37 cellular contexts compared by ENCODE assay signal in genomic region chr5:118009761-118010297, GRCh38.
"Had no signal": no experiment of that assay in that cellular context is flagged by ENCODE, and none has a peak within 500 bp of the region (broad histone marks: within the 10 kb centered on the region; RNA-seq: fewer than 3 reads in every experiment).

No MANE protein-coding gene starts in this region.

- DNase-seq: activated CD4-positive, alpha-beta memory T cell treated with anti-CD3 and anti-CD28 coated beads, Interleukin-2, amount 10 ng/mL, durations not matched to agents 7 days and 5 days; activated CD4-positive, alpha-beta T cell treated with anti-CD3 and anti-CD28 coated beads for 1 hour; activated CD4-positive, alpha-beta T cell treated with anti-CD3 and anti-CD28 coated beads for 36 hours; activated CD4-positive, alpha-beta T cell treated with anti-CD3 and anti-CD28 coated beads for 48 hours; activated CD4-positive, alpha-beta T cell treated with anti-CD3 and anti-CD28 coated beads, Interleukin-2, amount 10 ng/mL, durations not matched to agents 7 days and 5 days; activated CD4-positive, alpha-beta T cell treated with anti-CD3 and anti-CD28 coated beads, Interleukin-2, amount 50 U/mL, for 48 hours; activated CD4-positive, CD25-positive, alpha-beta regulatory T cell; activated CD8-positive, alpha-beta memory T cell treated with anti-CD3 and anti-CD28 coated beads for 24 hours; activated CD8-positive, alpha-beta memory T cell treated with anti-CD3 and anti-CD28 coated beads, Interleukin-2, amount 10 ng/mL, durations not matched to agents 7 days and 5 days; activated CD8-positive, alpha-beta memory T cell treated with anti-CD3 and anti-CD28 coated beads, Interleukin-2, amount 50 U/mL, for 48 hours; activated CD8-positive, alpha-beta T cell treated with anti-CD3 and anti-CD28 coated beads, Interleukin-2, amount 10 ng/mL, durations not matched to agents 7 days and 5 days; activated effector memory CD4-positive, alpha-beta T cell treated with Interleukin-2 at 50 U/mL for 16 hours; activated gamma-delta T cell; activated naive CD4-positive, alpha-beta T cell treated with anti-CD3 and anti-CD28 coated beads, Interleukin-2, amount 10 ng/mL, durations not matched to agents 7 days and 5 days; activated naive CD4-positive, alpha-beta T cell treated with Interleukin-2 at 50 U/mL for 16 hours; activated naive CD8-positive, alpha-beta T cell treated with anti-CD3 and anti-CD28 coated beads, Interleukin-2, amount 10 ng/mL, durations not matched to agents 7 days and 5 days; activated naive CD8-positive, alpha-beta T cell treated with anti-CD3 and anti-CD28 coated beads, Interleukin-2, amount 50 U/mL, for 24 hours; activated T-cell treated with anti-CD3 and anti-CD28 coated beads, Interleukin-2, amount 50 U/mL, for 24 hours; activated T-cell treated with anti-CD3 and anti-CD28 coated beads, Interleukin-2, amount 50 U/mL, for 48 hours; amygdala; anterior cingulate cortex; caudate nucleus; cerebellar nuclear complex; T-helper 2 cell; T-helper 9 cell; WERI-Rb-1 had no signal

- H3K27me3 ChIP-seq: ascending aorta, cardiac muscle cell had no signal

- H3K9me3 Mint-ChIP-seq: activated CD4-positive, alpha-beta memory T cell treated with anti-CD3 and anti-CD28 coated beads, Interleukin-2, amount 10 ng/mL, durations not matched to agents 7 days and 5 days; activated CD4-positive, alpha-beta T cell treated with anti-CD3 and anti-CD28 coated beads, Interleukin-2, amount 10 ng/mL, durations not matched to agents 7 days and 5 days; activated naive CD4-positive, alpha-beta T cell treated with anti-CD3 and anti-CD28 coated beads, Interleukin-2, amount 50 U/mL, for 24 hours; activated naive CD8-positive, alpha-beta T cell treated with anti-CD3 and anti-CD28 coated beads, Interleukin-2, amount 10 ng/mL, durations not matched to agents 7 days and 5 days; activated naive CD8-positive, alpha-beta T cell treated with anti-CD3 and anti-CD28 coated beads, Interleukin-2, amount 50 U/mL, for 24 hours; activated T-cell treated with anti-CD3 and anti-CD28 coated beads, Interleukin-2, amount 50 U/mL, for 24 hours; activated T-helper 2 cell treated with anti-CD3 and anti-CD28 coated beads, Interferon-gamma antibody, Interleukin-2, Interleukin-4, amounts not matched to agents 10 μg/mL and 5 μg/mL and 100 μg/mL, durations not matched to agents 14 hours and 24 hours and 36 hours; brain; T-helper 1 cell treated with Interleukin-12 subunit alpha and Interleukin-12 subunit beta and Interleukin-4 antibody, amounts not matched to agents 30 μg/mL and 1 μg/mL, for 36 hours; T-helper 2 cell treated with Interferon-gamma antibody and Interleukin-4, amounts not matched to agents 5 μg/mL and 100 μg/mL, for 36 hours; WTC11 had no signal

- H3K27ac ChIP-seq: ascending aorta, cardiac muscle cell, WERI-Rb-1 had no signal

- H3K4me1 ChIP-seq: ascending aorta had no signal

- H3K27ac Mint-ChIP-seq: activated CD4-positive, alpha-beta memory T cell treated with anti-CD3 and anti-CD28 coated beads, Interleukin-2, amount 10 ng/mL, durations not matched to agents 7 days and 5 days; activated CD4-positive, alpha-beta T cell treated with anti-CD3 and anti-CD28 coated beads for 36 hours; activated CD4-positive, alpha-beta T cell treated with anti-CD3 and anti-CD28 coated beads, Interleukin-2, amount 10 ng/mL, durations not matched to agents 7 days and 5 days; activated CD8-positive, alpha-beta memory T cell treated with anti-CD3 and anti-CD28 coated beads, Interleukin-2, amount 10 ng/mL, durations not matched to agents 7 days and 5 days; activated CD8-positive, alpha-beta T cell treated with anti-CD3 and anti-CD28 coated beads, Interleukin-2, amount 10 ng/mL, durations not matched to agents 7 days and 5 days; activated naive CD4-positive, alpha-beta T cell treated with anti-CD3 and anti-CD28 coated beads, Interleukin-2, amount 10 ng/mL, durations not matched to agents 7 days and 5 days; activated naive CD4-positive, alpha-beta T cell treated with anti-CD3 and anti-CD28 coated beads, Interleukin-2, amount 50 U/mL, for 24 hours; activated naive CD8-positive, alpha-beta T cell; activated naive CD8-positive, alpha-beta T cell treated with anti-CD3 and anti-CD28 coated beads, Interleukin-2, amount 10 ng/mL, durations not matched to agents 7 days and 5 days; activated naive CD8-positive, alpha-beta T cell treated with anti-CD3 and anti-CD28 coated beads, Interleukin-2, amount 50 U/mL, for 24 hours; activated T-cell treated with anti-CD3 and anti-CD28 coated beads, Interleukin-2, amount 50 U/mL, for 24 hours; activated T-helper 2 cell treated with anti-CD3 and anti-CD28 coated beads, Interferon-gamma antibody, Interleukin-2, Interleukin-4, amounts not matched to agents 10 μg/mL and 5 μg/mL and 100 μg/mL, durations not matched to agents 14 hours and 24 hours and 36 hours; brain; T-helper 1 cell treated with Interleukin-12 subunit alpha and Interleukin-12 subunit beta and Interleukin-4 antibody, amounts not matched to agents 30 μg/mL and 1 μg/mL, for 36 hours; T-helper 2 cell treated with Interferon-gamma antibody and Interleukin-4, amounts not matched to agents 5 μg/mL and 100 μg/mL, for 36 hours; WTC11 had no signal

- ATAC-seq: activated CD4-positive, alpha-beta T cell treated with anti-CD3 and anti-CD28 coated beads for 36 hours; activated CD4-positive, CD25-positive, alpha-beta regulatory T cell treated with anti-CD3 and anti-CD28 coated beads, Interleukin-2, amount 50 U/mL, for 24 hours; activated CD8-positive, alpha-beta memory T cell treated with anti-CD3 and anti-CD28 coated beads, Interleukin-2, amount 10 ng/mL, durations not matched to agents 7 days and 5 days; activated CD8-positive, alpha-beta T cell treated with anti-CD3 and anti-CD28 coated beads, Interleukin-2, amount 10 ng/mL, durations not matched to agents 7 days and 5 days; activated naive CD8-positive, alpha-beta T cell treated with anti-CD3 and anti-CD28 coated beads, Interleukin-2, amount 50 U/mL, for 24 hours; WTC11 had no signal

- H3K36me3 ChIP-seq: ascending aorta, cardiac muscle cell, WERI-Rb-1 had no signal

- H3K4me3 ChIP-seq: ascending aorta, cardiac muscle cell had no signal

- H3K36me3 Mint-ChIP-seq: activated CD8-positive, alpha-beta memory T cell treated with anti-CD3 and anti-CD28 coated beads, Interleukin-2, amount 10 ng/mL, durations not matched to agents 7 days and 5 days; activated naive CD4-positive, alpha-beta T cell treated with anti-CD3 and anti-CD28 coated beads, Interleukin-2, amount 10 ng/mL, durations not matched to agents 7 days and 5 days; activated naive CD4-positive, alpha-beta T cell treated with anti-CD3 and anti-CD28 coated beads, Interleukin-2, amount 50 U/mL, for 24 hours; activated naive CD8-positive, alpha-beta T cell; activated naive CD8-positive, alpha-beta T cell treated with anti-CD3 and anti-CD28 coated beads, Interleukin-2, amount 10 ng/mL, durations not matched to agents 7 days and 5 days; brain; WTC11 had no signal

- H3K4me3 Mint-ChIP-seq: activated CD4-positive, alpha-beta memory T cell treated with anti-CD3 and anti-CD28 coated beads, Interleukin-2, amount 10 ng/mL, durations not matched to agents 7 days and 5 days; activated CD4-positive, alpha-beta T cell treated with anti-CD3 and anti-CD28 coated beads for 36 hours; activated CD4-positive, alpha-beta T cell treated with anti-CD3 and anti-CD28 coated beads, Interleukin-2, amount 10 ng/mL, durations not matched to agents 7 days and 5 days; activated CD8-positive, alpha-beta memory T cell treated with anti-CD3 and anti-CD28 coated beads, Interleukin-2, amount 10 ng/mL, durations not matched to agents 7 days and 5 days; activated CD8-positive, alpha-beta T cell treated with anti-CD3 and anti-CD28 coated beads, Interleukin-2, amount 10 ng/mL, durations not matched to agents 7 days and 5 days; activated naive CD4-positive, alpha-beta T cell treated with anti-CD3 and anti-CD28 coated beads, Interleukin-2, amount 10 ng/mL, durations not matched to agents 7 days and 5 days; activated naive CD4-positive, alpha-beta T cell treated with anti-CD3 and anti-CD28 coated beads, Interleukin-2, amount 50 U/mL, for 24 hours; activated naive CD8-positive, alpha-beta T cell; activated naive CD8-positive, alpha-beta T cell treated with anti-CD3 and anti-CD28 coated beads, Interleukin-2, amount 10 ng/mL, durations not matched to agents 7 days and 5 days; activated naive CD8-positive, alpha-beta T cell treated with anti-CD3 and anti-CD28 coated beads, Interleukin-2, amount 50 U/mL, for 24 hours; activated T-cell treated with anti-CD3 and anti-CD28 coated beads, Interleukin-2, amount 50 U/mL, for 24 hours; brain; central memory CD8-positive, alpha-beta T cell; T-helper 1 cell treated with Interleukin-12 subunit alpha and Interleukin-12 subunit beta and Interleukin-4 antibody, amounts not matched to agents 30 μg/mL and 1 μg/mL, for 36 hours; T-helper 2 cell treated with Interferon-gamma antibody and Interleukin-4, amounts not matched to agents 5 μg/mL and 100 μg/mL, for 36 hours; WTC11 had no signal

- H3K27me3 Mint-ChIP-seq: activated CD4-positive, alpha-beta memory T cell treated with anti-CD3 and anti-CD28 coated beads, Interleukin-2, amount 10 ng/mL, durations not matched to agents 7 days and 5 days; activated CD4-positive, alpha-beta T cell treated with anti-CD3 and anti-CD28 coated beads for 36 hours; activated CD4-positive, alpha-beta T cell treated with anti-CD3 and anti-CD28 coated beads, Interleukin-2, amount 10 ng/mL, durations not matched to agents 7 days and 5 days; activated CD8-positive, alpha-beta memory T cell treated with anti-CD3 and anti-CD28 coated beads, Interleukin-2, amount 10 ng/mL, durations not matched to agents 7 days and 5 days; activated naive CD4-positive, alpha-beta T cell treated with anti-CD3 and anti-CD28 coated beads, Interleukin-2, amount 10 ng/mL, durations not matched to agents 7 days and 5 days; activated naive CD4-positive, alpha-beta T cell treated with anti-CD3 and anti-CD28 coated beads, Interleukin-2, amount 50 U/mL, for 24 hours; activated naive CD8-positive, alpha-beta T cell; activated naive CD8-positive, alpha-beta T cell treated with anti-CD3 and anti-CD28 coated beads, Interleukin-2, amount 10 ng/mL, durations not matched to agents 7 days and 5 days; activated naive CD8-positive, alpha-beta T cell treated with anti-CD3 and anti-CD28 coated beads, Interleukin-2, amount 50 U/mL, for 24 hours; activated T-cell treated with anti-CD3 and anti-CD28 coated beads, Interleukin-2, amount 50 U/mL, for 24 hours; brain; central memory CD8-positive, alpha-beta T cell had no signal

- H3K4me1 Mint-ChIP-seq: activated CD4-positive, alpha-beta memory T cell treated with anti-CD3 and anti-CD28 coated beads, Interleukin-2, amount 10 ng/mL, durations not matched to agents 7 days and 5 days; activated CD4-positive, alpha-beta T cell treated with anti-CD3 and anti-CD28 coated beads for 36 hours; activated CD4-positive, alpha-beta T cell treated with anti-CD3 and anti-CD28 coated beads, Interleukin-2, amount 10 ng/mL, durations not matched to agents 7 days and 5 days; activated CD8-positive, alpha-beta memory T cell treated with anti-CD3 and anti-CD28 coated beads, Interleukin-2, amount 10 ng/mL, durations not matched to agents 7 days and 5 days; activated naive CD4-positive, alpha-beta T cell treated with anti-CD3 and anti-CD28 coated beads, Interleukin-2, amount 10 ng/mL, durations not matched to agents 7 days and 5 days; activated naive CD4-positive, alpha-beta T cell treated with anti-CD3 and anti-CD28 coated beads, Interleukin-2, amount 50 U/mL, for 24 hours; activated naive CD8-positive, alpha-beta T cell treated with anti-CD3 and anti-CD28 coated beads, Interleukin-2, amount 10 ng/mL, durations not matched to agents 7 days and 5 days; activated naive CD8-positive, alpha-beta T cell treated with anti-CD3 and anti-CD28 coated beads, Interleukin-2, amount 50 U/mL, for 24 hours; brain; central memory CD8-positive, alpha-beta T cell had no signal
